Comparison of ENCODE assay signal across 10 cellular contexts in the genomic region with DNA sequence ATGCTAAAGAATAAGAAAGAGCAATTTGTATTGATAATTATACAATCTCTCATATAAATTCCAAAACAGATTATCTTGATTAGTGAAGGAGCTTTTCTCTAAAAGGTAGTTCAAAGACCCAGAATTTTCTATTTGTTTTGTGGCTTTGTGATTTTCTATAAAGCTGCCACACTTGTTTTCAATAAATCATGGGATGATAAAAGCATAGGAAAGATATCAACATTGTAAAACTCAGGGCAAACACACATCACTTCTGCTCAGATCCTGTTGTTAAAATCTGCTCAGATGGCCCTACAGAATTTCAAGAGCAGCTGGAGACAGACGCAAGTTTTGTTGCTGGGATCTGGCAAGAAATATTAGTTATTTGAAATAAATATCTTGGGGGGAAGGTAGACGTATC. TPM values are rescaled to one million over a fixed set of nuclear protein-coding genes. Genes with fewer than 3 reads are reported as not detected.
"Had no signal": no experiment of that assay in that cellular context is flagged by ENCODE, and none has a peak within 500 bp of the region (broad histone marks: within the 10 kb centered on the region; RNA-seq: fewer than 3 reads in every experiment).

No MANE protein-coding gene starts in this region.

- H3K9ac ChIP-seq: GM23248 had no signal

- H3K4me2 ChIP-seq: GM23338 had no signal

- H2AFZ ChIP-seq: GM23248, GM23338 had no signal

- ATAC-seq: GM23338, HCT116 had no signal

- DNase-seq: GM23248, GOT3, H7, H9, HCEC 1CT, HFFc6 had no signal

- H3K4me3 ChIP-seq: GM23248, GM23338, HAP-1 had no signal

- H3K9me3 ChIP-seq: HAP-1 had no signal

- H3K4me1 ChIP-seq: HAP-1 had no signal

- H3K36me3 ChIP-seq: HAP-1 had no signal

- H3K27ac ChIP-seq: GM23248 had no signal

RNA-seq across cellular contexts. Expression of gene CBLN2, which starts 28.8 kb away (rescaled TPM):
- total RNA-seq: GM23248, GM23338, H1, H7, H9, HFFc6 had no signal
- polyA plus RNA-seq: GM23248, GM23338, H1 had no signal
